ENCODE assay signal across 29 cellular contexts in the genomic region with DNA sequence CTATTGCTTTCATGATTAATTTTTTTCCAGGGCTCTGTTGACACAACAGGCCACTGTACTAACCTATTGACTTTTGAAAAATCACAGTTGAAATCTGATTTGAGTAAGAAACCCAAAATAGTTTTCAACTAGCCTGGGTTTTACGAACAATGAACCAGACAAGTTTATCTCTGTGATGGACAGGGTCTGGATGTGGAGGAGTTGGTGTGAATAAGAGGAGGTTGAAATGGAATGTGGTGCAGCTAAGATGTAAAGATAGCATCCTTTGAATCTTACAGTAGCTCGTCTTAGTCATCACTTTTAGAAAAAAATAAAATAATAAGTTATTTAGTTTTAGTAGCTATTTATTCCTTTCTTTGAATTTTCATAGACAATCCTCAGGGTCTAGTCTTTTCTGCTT. TPM values are rescaled to one million over a fixed set of nuclear protein-coding genes. Genes with fewer than 3 reads are reported as not detected.
"Had no signal": no experiment of that assay in that cellular context is flagged by ENCODE, and none has a peak within 500 bp of the region (broad histone marks: within the 10 kb centered on the region; RNA-seq: fewer than 3 reads in every experiment).

No MANE protein-coding gene starts in this region.

- H3K9ac ChIP-seq: neural progenitor cell had no signal

- H3K9me3 Mint-ChIP-seq: activated CD4-positive, alpha-beta T cell treated with anti-CD3 and anti-CD28 coated beads, Interleukin-2, amount 10 ng/mL, durations not matched to agents 7 days and 5 days; activated CD8-positive, alpha-beta T cell treated with anti-CD3 and anti-CD28 coated beads for 36 hours; activated T-cell treated with anti-CD3 and anti-CD28 coated beads, Interleukin-2, amount 50 U/mL, for 4 hours; activated T-helper 2 cell treated with anti-CD3 and anti-CD28 coated beads, Interferon-gamma antibody, Interleukin-2, Interleukin-4, amounts not matched to agents 10 μg/mL and 5 μg/mL and 100 μg/mL, durations not matched to agents 14 hours and 24 hours and 36 hours; brain; neural progenitor cell; stimulated activated naive B cell treated with anti-CD40 and anti-IgM and Interleukin-4, amounts not matched to agents 10 μg/mL and 1 μg/mL and 100 μg/mL, for 72 hours; WTC11 had no signal

- H3K4me3 Mint-ChIP-seq: activated CD4-positive, alpha-beta T cell treated with anti-CD3 and anti-CD28 coated beads, Interleukin-2, amount 10 ng/mL, durations not matched to agents 7 days and 5 days; activated CD8-positive, alpha-beta T cell treated with anti-CD3 and anti-CD28 coated beads for 36 hours; activated naive CD4-positive, alpha-beta T cell treated with anti-CD3 and anti-CD28 coated beads, Interleukin-2, amount 50 U/mL, for 24 hours; activated T-cell treated with anti-CD3 and anti-CD28 coated beads, Interleukin-2, amount 50 U/mL, for 4 hours; brain; natural killer cell; neural progenitor cell; stimulated activated naive B cell treated with anti-CD40 and anti-IgM and Interleukin-4, amounts not matched to agents 10 μg/mL and 1 μg/mL and 100 μg/mL, for 72 hours; WTC11 had no signal

- H3K4me3 ChIP-seq: heart right ventricle, neural progenitor cell, right atrium auricular region, stomach, thyroid gland, upper lobe of right lung had no signal

- H3K27me3 ChIP-seq: right atrium auricular region, stomach, thyroid gland, upper lobe of right lung had no signal

- H3K27ac ChIP-seq: neural progenitor cell, right atrium auricular region, stomach, thyroid gland, upper lobe of right lung had no signal

- H3K27ac Mint-ChIP-seq: activated CD4-positive, alpha-beta T cell treated with anti-CD3 and anti-CD28 coated beads, Interleukin-2, amount 10 ng/mL, durations not matched to agents 7 days and 5 days; activated CD8-positive, alpha-beta T cell treated with anti-CD3 and anti-CD28 coated beads for 36 hours; activated naive CD4-positive, alpha-beta T cell treated with anti-CD3 and anti-CD28 coated beads, Interleukin-2, amount 50 U/mL, for 24 hours; activated T-helper 2 cell treated with anti-CD3 and anti-CD28 coated beads, Interferon-gamma antibody, Interleukin-2, Interleukin-4, amounts not matched to agents 10 μg/mL and 5 μg/mL and 100 μg/mL, durations not matched to agents 14 hours and 24 hours and 36 hours; brain; natural killer cell; neural progenitor cell; stimulated activated naive B cell treated with anti-CD40 and anti-IgM and Interleukin-4, amounts not matched to agents 10 μg/mL and 1 μg/mL and 100 μg/mL, for 72 hours; WTC11 had no signal

- H3K4me1 Mint-ChIP-seq: activated CD4-positive, alpha-beta T cell treated with anti-CD3 and anti-CD28 coated beads, Interleukin-2, amount 10 ng/mL, durations not matched to agents 7 days and 5 days; activated naive CD4-positive, alpha-beta T cell treated with anti-CD3 and anti-CD28 coated beads, Interleukin-2, amount 50 U/mL, for 24 hours; brain; natural killer cell; neural progenitor cell had no signal

- H3K4me1 ChIP-seq: neural progenitor cell, thyroid gland, upper lobe of right lung had no signal

- H3K4me2 ChIP-seq: neural progenitor cell had no signal

- H3K27me3 Mint-ChIP-seq: brain had no signal

- H3K36me3 ChIP-seq: heart right ventricle, neural progenitor cell, right atrium auricular region, stomach, thyroid gland, upper lobe of right lung had no signal

- DNase-seq: activated CD4-positive, alpha-beta T cell treated with anti-CD3 and anti-CD28 coated beads for 1 hour; activated CD4-positive, alpha-beta T cell treated with anti-CD3 and anti-CD28 coated beads, Interleukin-2, amount 10 ng/mL, durations not matched to agents 7 days and 5 days; activated CD8-positive, alpha-beta T cell treated with anti-CD3 and anti-CD28 coated beads for 36 hours; activated T-cell treated with anti-CD3 and anti-CD28 coated beads, Interleukin-2, amount 50 U/mL, for 4 hours; anterior cingulate cortex; cortex of kidney; foreskin melanocyte; heart right ventricle; islet precursor cell; left cardiac atrium; midbrain; natural killer cell; stimulated activated CD4-positive, alpha-beta T cell treated with anti-CD3 and anti-CD28 coated beads, Interleukin-15, amount 100 ng/mL, for 24 hours; stimulated activated CD4-positive, alpha-beta T cell treated with anti-CD3 and anti-CD28 coated beads, Interleukin-2, amount 100 ng/mL, for 24 hours; stimulated activated naive B cell treated with anti-CD40 and anti-IgM and Interleukin-4, amounts not matched to agents 10 μg/mL and 1 μg/mL and 100 μg/mL, for 72 hours; stomach; thyroid gland; upper lobe of right lung had no signal

- H3K36me3 Mint-ChIP-seq: activated naive CD4-positive, alpha-beta T cell treated with anti-CD3 and anti-CD28 coated beads, Interleukin-2, amount 50 U/mL, for 24 hours; brain; neural progenitor cell; stimulated activated naive B cell treated with anti-CD40 and anti-IgM and Interleukin-4, amounts not matched to agents 10 μg/mL and 1 μg/mL and 100 μg/mL, for 72 hours; WTC11 had no signal

- H3K9me3 ChIP-seq: heart right ventricle, right atrium auricular region, stomach, thyroid gland, upper lobe of right lung had no signal

RNA-seq across cellular contexts. Expression of a gene that starts 8.3 kb away (rescaled TPM):
- total RNA-seq: activated CD4-positive, alpha-beta T cell treated with anti-CD3 and anti-CD28 coated beads, Interleukin-2, amount 10 ng/mL, durations not matched to agents 7 days and 5 days; activated CD8-positive, alpha-beta T cell treated with anti-CD3 and anti-CD28 coated beads for 36 hours; activated T-cell treated with anti-CD3 and anti-CD28 coated beads, Interleukin-2, amount 50 U/mL, for 4 hours; activated T-helper 2 cell treated with anti-CD3 and anti-CD28 coated beads, Interferon-gamma antibody, Interleukin-2, Interleukin-4, amounts not matched to agents 10 μg/mL and 5 μg/mL and 100 μg/mL, durations not matched to agents 14 hours and 24 hours and 36 hours; cardiac septum; chondrocyte; glomerular endothelial cell; natural killer cell; pulmonary artery endothelial cell; T-helper 1 cell treated with Interleukin-12 subunit alpha and Interleukin-12 subunit beta and Interleukin-4 antibody, amounts not matched to agents 30 ng/mL and 1 ng/mL, for 36 hours had no signal
